ENCODE assay signal across 15 cellular contexts in genomic region chr2:38789689-38790088, GRCh38.
"Had no signal": no experiment of that assay in that cellular context is flagged by ENCODE, and none has a peak within 500 bp of the region (broad histone marks: within the 10 kb centered on the region; RNA-seq: fewer than 3 reads in every experiment).

No MANE protein-coding gene starts in this region.

- H3K9ac ChIP-seq: parathyroid adenoma had no signal

- FAIRE-seq: colon, frontal cortex, keratinocyte, urothelium cell line had no signal

- H3K9me3 ChIP-seq: psoas muscle had no signal

- H3K4me3 ChIP-seq: psoas muscle had no signal

- DNase-seq: cerebellar nuclear complex; effector CD4-positive, alpha-beta T cell; immature natural killer cell; left ventricle myocardium superior; mesendoderm; psoas muscle; retina; stimulated activated CD4-positive, alpha-beta T cell treated with anti-CD3 and anti-CD28 coated beads, Interleukin-2, amount 100 ng/mL, for 24 hours; stimulated activated naive CD4-positive, alpha-beta T cell had no signal

- ATAC-seq: left ventricle myocardium superior, psoas muscle, sciatic nerve had no signal

- H3K79me2 ChIP-seq: parathyroid adenoma had no signal

- H3K4me1 ChIP-seq: parathyroid adenoma, psoas muscle had no signal

- H3K27ac ChIP-seq: parathyroid adenoma, psoas muscle had no signal

- H2AFZ ChIP-seq: parathyroid adenoma had no signal
